ENCODE assay signal across 22 cellular contexts in genomic region chr5:150729859-150730258, GRCh38.
"Had no signal": no experiment of that assay in that cellular context is flagged by ENCODE, and none has a peak within 500 bp of the region (broad histone marks: within the 10 kb centered on the region; RNA-seq: fewer than 3 reads in every experiment).

No MANE protein-coding gene starts in this region.

- H3K4me1 ChIP-seq: SJSA1 had no signal

- H3K4me3 Mint-ChIP-seq: activated naive CD4-positive, alpha-beta T cell treated with anti-CD3 and anti-CD28 coated beads, Interleukin-2, amount 50 U/mL, for 24 hours; T-helper 17 cell; WTC11 had no signal

- H3K4me3 ChIP-seq: Peyer's patch, SJSA1 had no signal

- H3K9me3 Mint-ChIP-seq: activated naive CD4-positive, alpha-beta T cell treated with anti-CD3 and anti-CD28 coated beads, Interleukin-2, amount 50 U/mL, for 24 hours; activated T-helper 2 cell treated with anti-CD3 and anti-CD28 coated beads, Interferon-gamma antibody, Interleukin-2, Interleukin-4, amounts not matched to agents 10 μg/mL and 5 μg/mL and 100 μg/mL, durations not matched to agents 14 hours and 24 hours and 36 hours had no signal

- H3K9me3 ChIP-seq: Peyer's patch, SJSA1 had no signal

- H3K4me1 Mint-ChIP-seq: WTC11 had no signal

- H3K27ac ChIP-seq: brain microvascular endothelial cell, Peyer's patch, SJSA1 had no signal

- DNase-seq: activated CD4-positive, alpha-beta T cell treated with anti-CD3 and anti-CD28 coated beads for 48 hours; activated CD4-positive, alpha-beta T cell treated with anti-CD3 and anti-CD28 coated beads, Interleukin-2, amount 50 U/mL, for 48 hours; activated CD4-positive, CD25-positive, alpha-beta regulatory T cell treated with anti-CD3 and anti-CD28 coated beads, Interleukin-2, amount 50 U/mL, for 72 hours; activated T-cell treated with anti-CD3 and anti-CD28 coated beads for 4 hours; activated T-cell treated with anti-CD3 and anti-CD28 coated beads, Interleukin-2, amount 50 U/mL, for 48 hours; amygdala; brain microvascular endothelial cell; cerebellar nuclear complex; NCI-H1105 treated with DMSO at 0.1 percent for 48 hours; NCI-H1436 treated with DMSO at 0.1 percent for 48 hours; NCI-H187; NCI-H2081; NCI-H510A treated with DMSO at 0.1 percent for 48 hours; NCI-H69; Peyer's patch; SHP77; T-helper 17 cell; T-helper 9 cell had no signal

- H3K27me3 ChIP-seq: brain microvascular endothelial cell, Peyer's patch, SJSA1 had no signal

- H3K27me3 Mint-ChIP-seq: activated naive CD4-positive, alpha-beta T cell treated with anti-CD3 and anti-CD28 coated beads, Interleukin-2, amount 50 U/mL, for 24 hours; T-helper 17 cell had no signal

- H3K27ac Mint-ChIP-seq: activated naive CD4-positive, alpha-beta T cell treated with anti-CD3 and anti-CD28 coated beads, Interleukin-2, amount 50 U/mL, for 24 hours; activated T-helper 2 cell treated with anti-CD3 and anti-CD28 coated beads, Interferon-gamma antibody, Interleukin-2, Interleukin-4, amounts not matched to agents 10 μg/mL and 5 μg/mL and 100 μg/mL, durations not matched to agents 14 hours and 24 hours and 36 hours; T-helper 17 cell; WTC11 had no signal
